ENCODE assay signal across 1 cellular context in genomic region chr2:17545680-17546613, GRCh38.
TF ChIP-seq lines count a peak whose summit lies in the region.

No MANE protein-coding gene starts in this region.

TF ChIP-seq in HepG2, 621 proteins besides CTCF, POLR2A, EP300 and RAD21 (continued from another document):
- TF ChIP-seq, protein P1, sequence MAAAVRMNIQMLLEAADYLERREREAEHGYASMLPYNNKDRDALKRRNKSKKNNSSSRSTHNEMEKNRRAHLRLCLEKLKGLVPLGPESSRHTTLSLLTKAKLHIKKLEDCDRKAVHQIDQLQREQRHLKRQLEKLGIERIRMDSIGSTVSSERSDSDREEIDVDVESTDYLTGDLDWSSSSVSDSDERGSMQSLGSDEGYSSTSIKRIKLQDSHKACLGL (CRISPR knock-in tag; IDR thresholded peaks at IDR 0.05): no peak
- no peak for TF ChIP-seq KLF9 (CRISPR knock-in tag; IDR thresholded peaks at IDR 0.05; ENCODE audit: low read depth)
- TF ChIP-seq MBNL3 (CRISPR knock-in tag; conservative IDR thresholded peaks at IDR 0.05): no peak
- TF ChIP-seq ZNF460 (CRISPR knock-in tag; IDR thresholded peaks at IDR 0.05; ENCODE audit: borderline replicate concordance): no peak
- TF ChIP-seq ZNF276 (CRISPR knock-in tag; IDR thresholded peaks at IDR 0.05; ENCODE audit: low read depth): no peak
- no peak for TF ChIP-seq NR2C2 (CRISPR knock-in tag; IDR thresholded peaks at IDR 0.05; ENCODE audit: borderline replicate concordance)
- TF ChIP-seq, protein P2, sequence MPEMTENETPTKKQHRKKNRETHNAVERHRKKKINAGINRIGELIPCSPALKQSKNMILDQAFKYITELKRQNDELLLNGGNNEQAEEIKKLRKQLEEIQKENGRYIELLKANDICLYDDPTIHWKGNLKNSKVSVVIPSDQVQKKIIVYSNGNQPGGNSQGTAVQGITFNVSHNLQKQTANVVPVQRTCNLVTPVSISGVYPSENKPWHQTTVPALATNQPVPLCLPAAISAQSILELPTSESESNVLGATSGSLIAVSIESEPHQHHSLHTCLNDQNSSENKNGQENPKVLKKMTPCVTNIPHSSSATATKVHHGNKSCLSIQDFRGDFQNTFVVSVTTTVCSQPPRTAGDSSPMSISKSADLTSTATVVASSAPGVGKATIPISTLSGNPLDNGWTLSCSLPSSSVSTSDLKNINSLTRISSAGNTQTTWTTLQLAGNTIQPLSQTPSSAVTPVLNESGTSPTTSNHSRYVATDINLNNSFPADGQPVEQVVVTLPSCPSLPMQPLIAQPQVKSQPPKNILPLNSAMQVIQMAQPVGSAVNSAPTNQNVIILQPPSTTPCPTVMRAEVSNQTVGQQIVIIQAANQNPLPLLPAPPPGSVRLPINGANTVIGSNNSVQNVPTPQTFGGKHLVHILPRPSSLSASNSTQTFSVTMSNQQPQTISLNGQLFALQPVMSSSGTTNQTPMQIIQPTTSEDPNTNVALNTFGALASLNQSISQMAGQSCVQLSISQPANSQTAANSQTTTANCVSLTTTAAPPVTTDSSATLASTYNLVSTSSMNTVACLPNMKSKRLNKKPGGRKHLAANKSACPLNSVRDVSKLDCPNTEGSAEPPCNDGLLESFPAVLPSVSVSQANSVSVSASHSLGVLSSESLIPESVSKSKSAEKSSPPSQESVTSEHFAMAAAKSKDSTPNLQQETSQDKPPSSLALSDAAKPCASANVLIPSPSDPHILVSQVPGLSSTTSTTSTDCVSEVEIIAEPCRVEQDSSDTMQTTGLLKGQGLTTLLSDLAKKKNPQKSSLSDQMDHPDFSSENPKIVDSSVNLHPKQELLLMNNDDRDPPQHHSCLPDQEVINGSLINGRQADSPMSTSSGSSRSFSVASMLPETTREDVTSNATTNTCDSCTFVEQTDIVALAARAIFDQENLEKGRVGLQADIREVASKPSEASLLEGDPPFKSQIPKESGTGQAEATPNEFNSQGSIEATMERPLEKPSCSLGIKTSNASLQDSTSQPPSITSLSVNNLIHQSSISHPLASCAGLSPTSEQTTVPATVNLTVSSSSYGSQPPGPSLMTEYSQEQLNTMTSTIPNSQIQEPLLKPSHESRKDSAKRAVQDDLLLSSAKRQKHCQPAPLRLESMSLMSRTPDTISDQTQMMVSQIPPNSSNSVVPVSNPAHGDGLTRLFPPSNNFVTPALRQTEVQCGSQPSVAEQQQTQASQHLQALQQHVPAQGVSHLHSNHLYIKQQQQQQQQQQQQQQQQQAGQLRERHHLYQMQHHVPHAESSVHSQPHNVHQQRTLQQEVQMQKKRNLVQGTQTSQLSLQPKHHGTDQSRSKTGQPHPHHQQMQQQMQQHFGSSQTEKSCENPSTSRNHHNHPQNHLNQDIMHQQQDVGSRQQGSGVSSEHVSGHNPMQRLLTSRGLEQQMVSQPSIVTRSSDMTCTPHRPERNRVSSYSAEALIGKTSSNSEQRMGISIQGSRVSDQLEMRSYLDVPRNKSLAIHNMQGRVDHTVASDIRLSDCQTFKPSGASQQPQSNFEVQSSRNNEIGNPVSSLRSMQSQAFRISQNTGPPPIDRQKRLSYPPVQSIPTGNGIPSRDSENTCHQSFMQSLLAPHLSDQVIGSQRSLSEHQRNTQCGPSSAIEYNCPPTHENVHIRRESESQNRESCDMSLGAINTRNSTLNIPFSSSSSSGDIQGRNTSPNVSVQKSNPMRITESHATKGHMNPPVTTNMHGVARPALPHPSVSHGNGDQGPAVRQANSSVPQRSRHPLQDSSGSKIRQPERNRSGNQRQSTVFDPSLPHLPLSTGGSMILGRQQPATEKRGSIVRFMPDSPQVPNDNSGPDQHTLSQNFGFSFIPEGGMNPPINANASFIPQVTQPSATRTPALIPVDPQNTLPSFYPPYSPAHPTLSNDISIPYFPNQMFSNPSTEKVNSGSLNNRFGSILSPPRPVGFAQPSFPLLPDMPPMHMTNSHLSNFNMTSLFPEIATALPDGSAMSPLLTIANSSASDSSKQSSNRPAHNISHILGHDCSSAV (CRISPR knock-in tag; IDR thresholded peaks at IDR 0.05; ENCODE audit: borderline replicate concordance): no peak
- TF ChIP-seq GZF1 (CRISPR knock-in tag; IDR thresholded peaks at IDR 0.05): no peak
- no peak for TF ChIP-seq NR2F2 (IDR thresholded peaks at IDR 0.05; ENCODE audit: borderline replicate concordance, low read depth)
- no peak for TF ChIP-seq RBM39 (IDR thresholded peaks at IDR 0.05; ENCODE audit: low read depth, low read length, poor library complexity, severe bottlenecking)
- TF ChIP-seq MNT (IDR thresholded peaks at IDR 0.05): no peak
